Comparison of ENCODE assay signal across 11 cellular contexts in genomic region chrX:129553619-129554288, GRCh38. TPM values are rescaled to one million over a fixed set of nuclear protein-coding genes. Genes with fewer than 3 reads are reported as not detected.
A peak's percentile ranks its signal among the peaks of the same experiment; 100 is the strongest.
DNase-seq lines count a peak whose midpoint lies in the region; ATAC-seq and TF ChIP-seq lines count a peak whose summit lies in the region.
"Had no signal": no experiment of that assay in that cellular context is flagged by ENCODE, and none has a peak within 500 bp of the region (broad histone marks: within the 10 kb centered on the region; RNA-seq: fewer than 3 reads in every experiment).

No MANE protein-coding gene starts in this region.

- BruUV-seq in MCF 10A (replicated peaks; lab: Mats Ljungman, UMichigan) (TSS peak; percentile 16), mammary epithelial cell (replicated peaks; lab: Mats Ljungman, UMichigan) (no TSS peak)

- ATAC-seq in HG02798 (IDR thresholded peaks at IDR 0.05; ENCODE audit: poor library complexity, unreplicated experiment) (peak; percentile 97), HG03575 (IDR thresholded peaks at IDR 0.05; ENCODE audit: extremely low read depth, insufficient number of reproducible peaks, low FRiP score, unreplicated experiment) (peak; percentile 93), natural killer cell (no peak), omental fat pad (ENCODE audit: low FRiP score) (no peak)
- ATAC-seq in stimulated activated naive B cell treated with anti-CD40 and anti-IgM and Interleukin-4, amounts not matched to agents 10 μg/mL and 1 μg/mL and 100 μg/mL, for 72 hours (replicated peaks), result peak; percentile 96 to 97

- no peak overlapping the region for H3K27ac ChIP-seq in mammary epithelial cell (ENCODE audit: insufficient read depth, low read depth, low read length)
- H3K27ac ChIP-seq: esophagus muscularis mucosa had no signal

- POLR2A ChIA-PET in MCF 10A (lab: Yijun Ruan, JAX), result no interaction called here

- H2AFZ ChIP-seq in mammary epithelial cell (ENCODE audit: low read depth, low read length), result no peak overlapping the region

- H3K27me3 ChIP-seq in mammary epithelial cell (ENCODE audit: insufficient read depth, low read length), result no peaks in the 10 kb centered on the region
- H3K27me3 ChIP-seq: esophagus muscularis mucosa had no signal

- CTCF ChIA-PET in MCF 10A (lab: Yijun Ruan, JAX), result interaction anchor here (0.6 to 0.7 kb wide), 2 partner anchors 640 to 1617 kb away, joined by 3 to 7 read pairs; no protein-coding TSS in a partner anchor
- CTCF ChIA-PET in mammary epithelial cell (lab: Charles Lee; ENCODE audit: low non-redundant PET), result no interaction called here

- H3K27me3 Mint-ChIP-seq in MCF 10A (ENCODE audit: insufficient read depth, unreplicated experiment), result no peaks in the 10 kb centered on the region
- H3K27me3 Mint-ChIP-seq in stimulated activated naive B cell treated with anti-CD40 and anti-IgM and Interleukin-4, amounts not matched to agents 10 μg/mL and 1 μg/mL and 100 μg/mL, for 72 hours, result peaks cover 0 to 4% of the 10 kb centered on the region in 2 donors
- peaks cover 0 to 3% of the 10 kb centered on the region in 2 donors for H3K27me3 Mint-ChIP-seq in natural killer cell (ENCODE audit: low read depth in 2 of 2)

- whole genome bisulfite sequencing in mammary epithelial cell (ENCODE audit: low coverage, missing lambda C conversion rate), result 52% methylated on average over 3 of the region's 3 CpGs

- H3K36me3 Mint-ChIP-seq in MCF 10A (ENCODE audit: insufficient read depth, unreplicated experiment) (peaks cover 15% of the 10 kb centered on the region), natural killer cell (no peaks in the 10 kb centered on the region)
- H3K36me3 Mint-ChIP-seq in stimulated activated naive B cell treated with anti-CD40 and anti-IgM and Interleukin-4, amounts not matched to agents 10 μg/mL and 1 μg/mL and 100 μg/mL, for 72 hours, result peaks cover 4 to 6% of the 10 kb centered on the region in 2 donors

- H3K4me3 ChIP-seq in mammary epithelial cell (replicated peaks in 1 of 3; ENCODE audit: insufficient read depth in 1 of 3, low read depth in 2 of 3, low read length in 3 of 3), result no peak overlapping the region
- H3K4me3 ChIP-seq: esophagus muscularis mucosa had no signal

- TF ChIP-seq CTCF in MCF 10A (IDR thresholded peaks at IDR 0.05; ENCODE audit: unreplicated experiment), result no peak
- no peak for TF ChIP-seq CTCF in mammary epithelial cell (conservative IDR thresholded peaks at IDR 0.05 in 1 of 2, IDR thresholded peaks at IDR 0.05 in 1 of 2; ENCODE audit: extremely low read depth in 1 of 2, insufficient read depth in 1 of 2, low read depth in 1 of 2, low read length in 2 of 2)
- TF ChIP-seq CTCF in natural killer cell (IDR thresholded peaks at IDR 0.05), result no peak
- no peak for TF ChIP-seq CTCF in omental fat pad (IDR thresholded peaks at IDR 0.05)

- dilution Hi-C loops in mammary epithelial cell (cut with HindIII; ENCODE audit: low sequenced_read_pairs), result no loop called here

- H3K9ac ChIP-seq in mammary epithelial cell (ENCODE audit: insufficient read depth, low read length), result no peak overlapping the region

- H3K4me1 ChIP-seq in mammary epithelial cell (ENCODE audit: insufficient read depth, low read length), result no peaks in the 10 kb centered on the region

- intact Hi-C loops in MCF 10A (cut with micrococcal nuclease), result no loop called here
- intact Hi-C loops in mammary epithelial cell (cut with micrococcal nuclease), result no loop called here
- intact Hi-C loops in natural killer cell (cut with micrococcal nuclease), result no loop called here

- H3K27ac Mint-ChIP-seq in MCF 10A (ENCODE audit: low read depth, unreplicated experiment) (no peak overlapping the region), natural killer cell (no peak overlapping the region)
- H3K27ac Mint-ChIP-seq in stimulated activated naive B cell treated with anti-CD40 and anti-IgM and Interleukin-4, amounts not matched to agents 10 μg/mL and 1 μg/mL and 100 μg/mL, for 72 hours, result no peak overlapping the region

- no peaks in the 10 kb centered on the region for H3K4me1 Mint-ChIP-seq in MCF 10A (ENCODE audit: insufficient read depth, unreplicated experiment)
- peaks cover 0 to 1% of the 10 kb centered on the region in 2 donors for H3K4me1 Mint-ChIP-seq in stimulated activated naive B cell treated with anti-CD40 and anti-IgM and Interleukin-4, amounts not matched to agents 10 μg/mL and 1 μg/mL and 100 μg/mL, for 72 hours
- H3K4me1 Mint-ChIP-seq in natural killer cell, result no peaks in the 10 kb centered on the region

- H3K9me3 ChIP-seq in mammary epithelial cell (replicated peaks; ENCODE audit: insufficient read depth, low read length), result no peaks in the 10 kb centered on the region
- H3K9me3 ChIP-seq: esophagus muscularis mucosa had no signal

- no peaks in the 10 kb centered on the region for H4K20me1 ChIP-seq in mammary epithelial cell (ENCODE audit: insufficient read depth, low read length)

- H3K36me3 ChIP-seq in mammary epithelial cell (ENCODE audit: insufficient read depth, low read length), result no peaks in the 10 kb centered on the region

- no peak overlapping the region for H3K4me2 ChIP-seq in mammary epithelial cell (ENCODE audit: insufficient read depth, low read depth, low read length)

- H3K79me2 ChIP-seq in mammary epithelial cell (ENCODE audit: insufficient read depth, low read length), result no peaks in the 10 kb centered on the region

- H3K4me3 Mint-ChIP-seq in MCF 10A (ENCODE audit: unreplicated experiment), result no peak overlapping the region
- H3K4me3 Mint-ChIP-seq in stimulated activated naive B cell treated with anti-CD40 and anti-IgM and Interleukin-4, amounts not matched to agents 10 μg/mL and 1 μg/mL and 100 μg/mL, for 72 hours, result no peak overlapping the region
- H3K4me3 Mint-ChIP-seq in natural killer cell, result no peak overlapping the region

- H3K9me3 Mint-ChIP-seq in MCF 10A (ENCODE audit: unreplicated experiment) (no peaks in the 10 kb centered on the region), natural killer cell (no peaks in the 10 kb centered on the region)
- no peaks in the 10 kb centered on the region for H3K9me3 Mint-ChIP-seq in stimulated activated naive B cell treated with anti-CD40 and anti-IgM and Interleukin-4, amounts not matched to agents 10 μg/mL and 1 μg/mL and 100 μg/mL, for 72 hours

- in situ Hi-C loops in mammary epithelial cell (cut with MboI; ENCODE audit: low sequenced_read_pairs in 2 of 2), result no loop called here

- no peak for DNase-seq in MCF 10A (ENCODE audit: unreplicated experiment)
- DNase-seq in mammary epithelial cell, result no peak
- DNase-seq in stimulated activated naive B cell treated with anti-CD40 and anti-IgM and Interleukin-4, amounts not matched to agents 10 μg/mL and 1 μg/mL and 100 μg/mL, for 72 hours, result peak; percentile 10
- no peak for DNase-seq in epidermal melanocyte (ENCODE audit: insufficient read length, low spot score)
- no peak for DNase-seq in natural killer cell
- no peak for DNase-seq in omental fat pad (ENCODE audit: low spot score)
- DNase-seq: 8988T, substantia nigra had no signal

RNA-seq across cellular contexts. Expression of gene OCRL, which starts 13.7 kb away (rescaled TPM):
- total RNA-seq in MCF 10A (2022) (25.3 and 26.8 TPM in 2 replicates), mammary epithelial cell (10 to 100 TPM; 25.0 to 30.8 TPM), natural killer cell (1 to 10 TPM; 1.0 to 2.2 (median 1.8) TPM), omental fat pad (10 to 100 TPM; 12.7 to 21.8 (median 17.8) TPM)
- 19.7 TPM for polyA plus RNA-seq in mammary epithelial cell
- 21.3 TPM for polyA minus RNA-seq in mammary epithelial cell

RNA-seq across cellular contexts. Expression of gene SMARCA1, which starts 30.5 kb away (rescaled TPM):
- total RNA-seq in MCF 10A (2022), result 1.7 and 2.0 TPM in 2 replicates
- 10 to 100 TPM; 28.8 to 32.4 TPM for total RNA-seq in mammary epithelial cell
- polyA plus RNA-seq in mammary epithelial cell, result 13.0 TPM
- 21.6 TPM for polyA minus RNA-seq in mammary epithelial cell
- total RNA-seq in natural killer cell, result under 1 TPM in 1 of 3 donors, not detected in 2; 0.18 TPM
- 10 to 100 TPM; 26.0 to 35.4 (median 28.3) TPM for total RNA-seq in omental fat pad

Comparison
In these comparisons a context has a peak if more than half of its experiments do, and no peak if none do; other contexts are left out.
1. ATAC-seq: peak in HG02798 (single experiment), HG03575 (single experiment) and stimulated activated naive B cell treated with anti-CD40 and anti-IgM and Interleukin-4, amounts not matched to agents 10 μg/mL and 1 μg/mL and 100 μg/mL, for 72 hours (2 of 2); none in natural killer cell (0 of 3) and omental fat pad (single experiment).